ENCODE assay signal across 28 cellular contexts in genomic region chr5:131481569-131481968, GRCh38.
DNase-seq lines count a peak whose midpoint lies in the region; ATAC-seq, FAIRE-seq and TF ChIP-seq lines count a peak whose summit lies in the region.
"Had no signal": no experiment of that assay in that cellular context is flagged by ENCODE, and none has a peak within 500 bp of the region (broad histone marks: within the 10 kb centered on the region; RNA-seq: fewer than 3 reads in every experiment).

No MANE protein-coding gene starts in this region.

- intact Hi-C loops in activated CD4-positive, alpha-beta T cell treated with anti-CD3 and anti-CD28 coated beads for 36 hours (cut with DNase I, micrococcal nuclease) = loop anchor here in 1 of 2 experiments (10.0 kb wide), 1 partner anchor 53 kb away; no protein-coding TSS in a partner anchor
- intact Hi-C loops in activated CD8-positive, alpha-beta T cell treated with anti-CD3 and anti-CD28 coated beads for 36 hours (cut with micrococcal nuclease) = no loop called here

- H3K27ac ChIP-seq in GM23248 = no peak overlapping the region
- H3K27ac ChIP-seq: cardiac muscle cell, left ventricle myocardium inferior, ovary, Peyer's patch, right atrium auricular region had no signal

- H3K4me1 ChIP-seq in GM23248 (ENCODE audit: insufficient read depth) = no peaks in the 10 kb centered on the region
- H3K4me1 ChIP-seq: left ventricle myocardium inferior, Peyer's patch, right atrium auricular region had no signal

- no peak for FAIRE-seq in frontal cortex (lab: Jason Lieb, UNC)
- FAIRE-seq: GM12878 had no signal

- no peak overlapping the region for H3K4me3 Mint-ChIP-seq in activated CD4-positive, alpha-beta T cell treated with anti-CD3 and anti-CD28 coated beads for 36 hours
- no peak overlapping the region for H3K4me3 Mint-ChIP-seq in activated CD8-positive, alpha-beta T cell treated with anti-CD3 and anti-CD28 coated beads for 36 hours
- H3K4me3 Mint-ChIP-seq: dendritic cell treated with granulocyte-macrophage colony-stimulating factor and Interleukin-4, amounts not matched to agents 40 ng/mL and 50 ng/mL, for 4 days; naive thymus-derived CD8-positive, alpha-beta T cell; T-helper 2 cell treated with Interferon-gamma antibody and Interleukin-4, amounts not matched to agents 5 μg/mL and 100 μg/mL, for 36 hours; type B pancreatic cell had no signal

- in situ Hi-C loops in GM23248 (cut with MboI) = no loop called here

- H3K27me3 ChIP-seq in GM23248 (replicated peaks; ENCODE audit: insufficient read depth) = no peaks in the 10 kb centered on the region
- H3K27me3 ChIP-seq: BE2C, cardiac muscle cell, ovary, Peyer's patch, right atrium auricular region had no signal

- no peaks in the 10 kb centered on the region for H3K9me2 ChIP-seq in GM23248 (ENCODE audit: insufficient read depth)

- H3K9me3 ChIP-seq in GM23248 (ENCODE audit: low read depth) = no peaks in the 10 kb centered on the region
- H3K9me3 ChIP-seq: BE2C, left ventricle myocardium inferior, ovary, Peyer's patch, right atrium auricular region had no signal

- no peak overlapping the region for H3K4me3 ChIP-seq in GM23248
- H3K4me3 ChIP-seq in fibroblast of pulmonary artery (replicated peaks; ENCODE audit: low read depth, low read length) = no peak overlapping the region
- H3K4me3 ChIP-seq: cardiac muscle cell, GM12878, left ventricle myocardium inferior, ovary, Peyer's patch, right atrium auricular region had no signal

- H3K36me3 Mint-ChIP-seq in activated CD4-positive, alpha-beta T cell treated with anti-CD3 and anti-CD28 coated beads for 36 hours (ENCODE audit: low read depth) = peaks cover 65% of the 10 kb centered on the region
- H3K36me3 Mint-ChIP-seq in activated CD8-positive, alpha-beta T cell treated with anti-CD3 and anti-CD28 coated beads for 36 hours (ENCODE audit: low read depth) = peaks cover 56% of the 10 kb centered on the region

- H4K20me1 ChIP-seq in GM23248 (ENCODE audit: insufficient read depth) = no peaks in the 10 kb centered on the region

- no peaks in the 10 kb centered on the region for H3K79me2 ChIP-seq in GM23248 (ENCODE audit: insufficient read depth)

- no peak for TF ChIP-seq CTCF in activated CD8-positive, alpha-beta T cell treated with anti-CD3 and anti-CD28 coated beads for 36 hours (IDR thresholded peaks at IDR 0.05)
- TF ChIP-seq CTCF in fibroblast of pulmonary artery (IDR thresholded peaks at IDR 0.05; ENCODE audit: low read length, missing control alignments) = no peak

- CTCF ChIA-PET in activated CD4-positive, alpha-beta T cell treated with anti-CD3 and anti-CD28 coated beads for 36 hours (lab: Charles Lee) = no interaction called here
- CTCF ChIA-PET in activated CD8-positive, alpha-beta T cell treated with anti-CD3 and anti-CD28 coated beads for 36 hours (lab: Charles Lee) = no interaction called here

- no peak overlapping the region for H3K4me2 ChIP-seq in GM23248 (ENCODE audit: unreplicated experiment)

- 93 to 100% methylated on average over 1 of the region's 1 CpG for WGBS in GM23248 (ENCODE audit: low coverage in 1 of 2, low lambda C conversion rate in 2 of 2, missing lambda C conversion rate in 2 of 2), 2 experiments

- no peaks in the 10 kb centered on the region for H3F3A ChIP-seq in GM23248 (ENCODE audit: insufficient read depth)

- H3K4me1 Mint-ChIP-seq in activated CD4-positive, alpha-beta T cell treated with anti-CD3 and anti-CD28 coated beads for 36 hours = peaks cover 48% of the 10 kb centered on the region
- peaks cover 45% of the 10 kb centered on the region for H3K4me1 Mint-ChIP-seq in activated CD8-positive, alpha-beta T cell treated with anti-CD3 and anti-CD28 coated beads for 36 hours (ENCODE audit: low read depth)

- POLR2A ChIA-PET in activated CD4-positive, alpha-beta T cell treated with anti-CD3 and anti-CD28 coated beads for 36 hours (lab: Charles Lee) = no interaction called here
- POLR2A ChIA-PET in activated CD8-positive, alpha-beta T cell treated with anti-CD3 and anti-CD28 coated beads for 36 hours (lab: Charles Lee) = no interaction called here

- no peak overlapping the region for H2AFZ ChIP-seq in GM23248

- H3K27ac Mint-ChIP-seq in activated CD4-positive, alpha-beta T cell treated with anti-CD3 and anti-CD28 coated beads for 36 hours = peak overlapping the region; percentile 73
- peak overlapping the region; percentile 47 for H3K27ac Mint-ChIP-seq in activated CD8-positive, alpha-beta T cell treated with anti-CD3 and anti-CD28 coated beads for 36 hours
- H3K27ac Mint-ChIP-seq: dendritic cell treated with granulocyte-macrophage colony-stimulating factor and Interleukin-4, amounts not matched to agents 40 ng/mL and 50 ng/mL, for 4 days; type B pancreatic cell had no signal

- peaks cover 7% of the 10 kb centered on the region; the same call in 1 of the 2 replicates for H3K36me3 ChIP-seq in GM23248 (ENCODE audit: low read depth)
- H3K36me3 ChIP-seq: ovary, right atrium auricular region had no signal

- ATAC-seq in activated CD4-positive, alpha-beta T cell treated with anti-CD3 and anti-CD28 coated beads for 36 hours = peak; percentile 28
- ATAC-seq in activated CD8-positive, alpha-beta T cell treated with anti-CD3 and anti-CD28 coated beads for 36 hours = peak; percentile 64
- ATAC-seq in GM18868 (IDR thresholded peaks at IDR 0.05; ENCODE audit: unreplicated experiment) = no peak
- ATAC-seq: GM12878; naive thymus-derived CD8-positive, alpha-beta T cell had no signal

- no peaks in the 10 kb centered on the region for H3K9me3 Mint-ChIP-seq in activated CD4-positive, alpha-beta T cell treated with anti-CD3 and anti-CD28 coated beads for 36 hours (ENCODE audit: low read depth)
- H3K9me3 Mint-ChIP-seq in activated CD8-positive, alpha-beta T cell treated with anti-CD3 and anti-CD28 coated beads for 36 hours = no peaks in the 10 kb centered on the region
- H3K9me3 Mint-ChIP-seq: activated T-helper 2 cell treated with anti-CD3 and anti-CD28 coated beads, Interferon-gamma antibody, Interleukin-2, Interleukin-4, amounts not matched to agents 10 μg/mL and 5 μg/mL and 100 μg/mL, durations not matched to agents 14 hours and 24 hours and 36 hours; dendritic cell treated with granulocyte-macrophage colony-stimulating factor and Interleukin-4, amounts not matched to agents 40 ng/mL and 50 ng/mL, for 4 days; naive thymus-derived CD8-positive, alpha-beta T cell; T-helper 2 cell treated with Interferon-gamma antibody and Interleukin-4, amounts not matched to agents 5 μg/mL and 100 μg/mL, for 36 hours; type B pancreatic cell had no signal

- no peak overlapping the region for H3K9ac ChIP-seq in GM23248

- no peak for DNase-seq in activated CD4-positive, alpha-beta T cell treated with anti-CD3 and anti-CD28 coated beads for 36 hours
- DNase-seq in activated CD4-positive, alpha-beta T cell treated with anti-CD3 and anti-CD28 coated beads for 4 hours = no peak
- DNase-seq in GM23248 = peak; percentile 17
- no peak for DNase-seq in activated CD8-positive, alpha-beta T cell treated with anti-CD3 and anti-CD28 coated beads for 36 hours
- peak; percentile 4 for DNase-seq in fibroblast of pulmonary artery (ENCODE audit: low read depth)
- DNase-seq in frontal cortex (ENCODE audit: low spot score in 2 of 2) = no peak
- no peak for DNase-seq in NCI-H446 treated with DMSO at 0.1 percent for 48 hours (lab: John Stamatoyannopoulos, UW)
- DNase-seq: activated CD4-positive, CD25-positive, alpha-beta regulatory T cell; anterior cingulate cortex; BE2C; hippocampal formation; Karpas-422; left ventricle myocardium inferior; naive thymus-derived CD8-positive, alpha-beta T cell; NCI-H1105 treated with DMSO at 0.1 percent for 48 hours; NCI-H2081 treated with DMSO at 0.1 percent for 48 hours; NCI-H446; NK-92 treated with Interleukin-12 subunit alpha and Interleukin-12 subunit beta, amount 100 ng/mL, for 24 hours; ovary; Peyer's patch had no signal

- no peaks in the 10 kb centered on the region for H3K27me3 Mint-ChIP-seq in activated CD4-positive, alpha-beta T cell treated with anti-CD3 and anti-CD28 coated beads for 36 hours
- no peaks in the 10 kb centered on the region for H3K27me3 Mint-ChIP-seq in activated CD8-positive, alpha-beta T cell treated with anti-CD3 and anti-CD28 coated beads for 36 hours
- H3K27me3 Mint-ChIP-seq: dendritic cell treated with granulocyte-macrophage colony-stimulating factor and Interleukin-4, amounts not matched to agents 40 ng/mL and 50 ng/mL, for 4 days; naive thymus-derived CD8-positive, alpha-beta T cell; type B pancreatic cell had no signal

Comparison
In these comparisons a context has a peak if more than half of its experiments do, and no peak if none do; other contexts are left out.
1. DNase-seq: peak in GM23248 (single experiment) and fibroblast of pulmonary artery (single experiment); none in activated CD4-positive, alpha-beta T cell treated with anti-CD3 and anti-CD28 coated beads for 36 hours (single experiment), activated CD4-positive, alpha-beta T cell treated with anti-CD3 and anti-CD28 coated beads for 4 hours (0 of 2), activated CD8-positive, alpha-beta T cell treated with anti-CD3 and anti-CD28 coated beads for 36 hours (single experiment), frontal cortex (0 of 2) and NCI-H446 treated with DMSO at 0.1 percent for 48 hours (single experiment).